In genomic region chr17:80008383-80008840, GRCh38 we compare ENCODE assay signal across 8 cellular contexts. TPM values are rescaled to one million over a fixed set of nuclear protein-coding genes. Genes with fewer than 3 reads are reported as not detected.
DNase-seq lines count a peak whose midpoint lies in the region; ATAC-seq, FAIRE-seq and TF ChIP-seq lines count a peak whose summit lies in the region.

No MANE protein-coding gene starts in this region.

- TF ChIP-seq CTCF in endodermal cell (conservative IDR thresholded peaks at IDR 0.05), result peak; percentile 96

- no peak overlapping the region for H3K4me3 Mint-ChIP-seq in CD8-positive, alpha-beta memory T cell
- H3K4me3 Mint-ChIP-seq in activated CD8-positive, alpha-beta memory T cell treated with anti-CD3 and anti-CD28 coated beads, Interleukin-2, amount 10 ng/mL, durations not matched to agents 7 days and 5 days, result no peak overlapping the region
- H3K4me3 Mint-ChIP-seq in endodermal cell, result no peak overlapping the region

- H3K9ac ChIP-seq in NT2/D1 (ENCODE audit: insufficient read length, low read depth), result no peak overlapping the region
- H3K9ac ChIP-seq in endodermal cell (ENCODE audit: extremely low read depth, low read length, poor library complexity, severe bottlenecking), result no peak overlapping the region

- POLR2A ChIA-PET in CD8-positive, alpha-beta memory T cell (lab: Charles Lee), result interaction anchor here (0.7 kb wide), 1 partner anchor 63 kb away, joined by 6 read pairs; no protein-coding TSS in a partner anchor

- H3K4me3 ChIP-seq in CD8-positive, alpha-beta memory T cell (ENCODE audit: low read length), result no peak overlapping the region
- H3K4me3 ChIP-seq in NT2/D1 (ENCODE audit: insufficient read length, low read depth) (no peak overlapping the region), endodermal cell (ENCODE audit: low read length) (no peak overlapping the region)

- no peak for FAIRE-seq in HTR-8/SVneo (lab: Jason Lieb, UNC)

- H3K9me3 ChIP-seq in CD8-positive, alpha-beta memory T cell (ENCODE audit: low read length), result no peaks in the 10 kb centered on the region
- no peaks in the 10 kb centered on the region for H3K9me3 ChIP-seq in NT2/D1 (ENCODE audit: insufficient read depth, low read length)
- H3K9me3 ChIP-seq in endodermal cell (ENCODE audit: control insufficient read depth, low read length), result no peaks in the 10 kb centered on the region

- ATAC-seq in activated CD8-positive, alpha-beta memory T cell treated with anti-CD3 and anti-CD28 coated beads, Interleukin-2, amount 10 ng/mL, durations not matched to agents 7 days and 5 days, result peak; percentile 86
- no peak for ATAC-seq in HG03469 (IDR thresholded peaks at IDR 0.05; ENCODE audit: unreplicated experiment)

- no peak overlapping the region for H3K27ac Mint-ChIP-seq in CD8-positive, alpha-beta memory T cell
- H3K27ac Mint-ChIP-seq in activated CD8-positive, alpha-beta memory T cell treated with anti-CD3 and anti-CD28 coated beads, Interleukin-2, amount 10 ng/mL, durations not matched to agents 7 days and 5 days, result no peak overlapping the region
- H3K27ac Mint-ChIP-seq in endodermal cell, result peak overlapping the region; percentile 52

- 29 to 46% methylated on average over 9 to 17 of the region's 17 CpGs for WGBS in endodermal cell (ENCODE audit: insufficient coverage in 1 of 2, insufficient read length in 1 of 2), 2 experiments

- H3K9me3 Mint-ChIP-seq in CD8-positive, alpha-beta memory T cell, result no peaks in the 10 kb centered on the region
- H3K9me3 Mint-ChIP-seq in activated CD8-positive, alpha-beta memory T cell treated with anti-CD3 and anti-CD28 coated beads, Interleukin-2, amount 10 ng/mL, durations not matched to agents 7 days and 5 days (ENCODE audit: low read depth), result no peaks in the 10 kb centered on the region
- no peaks in the 10 kb centered on the region for H3K9me3 Mint-ChIP-seq in endodermal cell

- H3K27me3 Mint-ChIP-seq in CD8-positive, alpha-beta memory T cell, result peaks cover 0 to 3% of the 10 kb centered on the region in 2 donors
- H3K27me3 Mint-ChIP-seq in activated CD8-positive, alpha-beta memory T cell treated with anti-CD3 and anti-CD28 coated beads, Interleukin-2, amount 10 ng/mL, durations not matched to agents 7 days and 5 days, result no peaks in the 10 kb centered on the region
- no peaks in the 10 kb centered on the region for H3K27me3 Mint-ChIP-seq in endodermal cell (ENCODE audit: insufficient read depth)

- no peak overlapping the region for H3K27ac ChIP-seq in CD8-positive, alpha-beta memory T cell (ENCODE audit: low read depth, low read length)
- no peak overlapping the region for H3K27ac ChIP-seq in endodermal cell (ENCODE audit: low read depth, low read length)

- peaks cover 9% of the 10 kb centered on the region for H3K4me1 ChIP-seq in CD8-positive, alpha-beta memory T cell (ENCODE audit: insufficient read depth, low read length)
- H3K4me1 ChIP-seq in NT2/D1 (ENCODE audit: insufficient read depth, insufficient read length), result peaks cover 27% of the 10 kb centered on the region
- no peaks in the 10 kb centered on the region for H3K4me1 ChIP-seq in endodermal cell (ENCODE audit: control insufficient read depth, insufficient read depth, low read length)

- H3K4me1 Mint-ChIP-seq in CD8-positive, alpha-beta memory T cell, result peaks cover 5 to 12% (median 8%) of the 10 kb centered on the region in 3 donors
- peaks cover 1% of the 10 kb centered on the region for H3K4me1 Mint-ChIP-seq in activated CD8-positive, alpha-beta memory T cell treated with anti-CD3 and anti-CD28 coated beads, Interleukin-2, amount 10 ng/mL, durations not matched to agents 7 days and 5 days
- peaks cover 12% of the 10 kb centered on the region for H3K4me1 Mint-ChIP-seq in endodermal cell

- peak; percentile 54 to 75 (median 63) for DNase-seq in CD8-positive, alpha-beta memory T cell
- peak; percentile 84 for DNase-seq in HTR-8/SVneo (ENCODE audit: insufficient read length, low spot score)
- DNase-seq in NT2/D1 (ENCODE audit: low read depth, low spot score), result peak; percentile 47
- peak; percentile 83 for DNase-seq in activated CD8-positive, alpha-beta memory T cell treated with anti-CD3 and anti-CD28 coated beads, Interleukin-2, amount 10 ng/mL, durations not matched to agents 7 days and 5 days
- DNase-seq in endodermal cell, result peak; percentile 98
- peak; percentile 73 for DNase-seq in myocyte (ENCODE audit: low read depth)
- DNase-seq in stimulated activated CD8-positive, alpha-beta memory T cell treated with anti-CD3 and anti-CD28 coated beads, Interleukin-7, amount 100 ng/mL, for 48 hours (ENCODE audit: extremely low read depth in 1 of 2, low read depth in 1 of 2), result peak; percentile 56 to 75

- H3K36me3 ChIP-seq in CD8-positive, alpha-beta memory T cell (ENCODE audit: insufficient read depth, low read length), result no peaks in the 10 kb centered on the region
- H3K36me3 ChIP-seq in NT2/D1 (ENCODE audit: insufficient read depth, insufficient read length, low read length) (peaks cover 73% of the 10 kb centered on the region), endodermal cell (ENCODE audit: control insufficient read depth, insufficient read depth, low read length) (peaks cover 15% of the 10 kb centered on the region)

- CTCF ChIA-PET in CD8-positive, alpha-beta memory T cell (lab: Charles Lee), result interaction anchor here (0.9 to 2.7 kb wide), 15 partner anchors 8 to 222 kb away, joined by 3 to 23 read pairs (median 5); partner anchors contain the start of gene GAA
- CTCF ChIA-PET in activated CD8-positive, alpha-beta memory T cell treated with anti-CD3 and anti-CD28 coated beads, Interleukin-2, amount 10 ng/mL, durations not matched to agents 7 days and 5 days (lab: Charles Lee), result interaction anchor here (0.8 to 4.7 kb wide), 30 partner anchors 8 to 406 kb away, joined by 3 to 46 read pairs (median 4); partner anchors contain the start of genes CBX4 and GAA

- no peaks in the 10 kb centered on the region for H3K27me3 ChIP-seq in CD8-positive, alpha-beta memory T cell (ENCODE audit: insufficient read depth, low read length, poor library complexity, severe bottlenecking)
- H3K27me3 ChIP-seq in NT2/D1 (ENCODE audit: insufficient read depth, insufficient read length) (no peaks in the 10 kb centered on the region), endodermal cell (ENCODE audit: control insufficient read depth, insufficient read depth, low read length, poor library complexity, severe bottlenecking) (no peaks in the 10 kb centered on the region)

- H3K36me3 Mint-ChIP-seq in CD8-positive, alpha-beta memory T cell, result peaks cover 0 to 1% (median 0%) of the 10 kb centered on the region in 3 donors
- H3K36me3 Mint-ChIP-seq in activated CD8-positive, alpha-beta memory T cell treated with anti-CD3 and anti-CD28 coated beads, Interleukin-2, amount 10 ng/mL, durations not matched to agents 7 days and 5 days, result no peaks in the 10 kb centered on the region
- peaks cover 20% of the 10 kb centered on the region for H3K36me3 Mint-ChIP-seq in endodermal cell (ENCODE audit: low read depth)

RNA-seq across cellular contexts. Expression of gene TBC1D16, which starts 27.3 kb away (rescaled TPM):
- 1 to 10 TPM; 3.5 to 4.3 TPM for total RNA-seq in CD8-positive, alpha-beta memory T cell
- 0.33 TPM for polyA plus RNA-seq in CD8-positive, alpha-beta memory T cell
- total RNA-seq in activated CD8-positive, alpha-beta memory T cell treated with anti-CD3 and anti-CD28 coated beads, Interleukin-2, amount 10 ng/mL, durations not matched to agents 7 days and 5 days, result 1 to 10 TPM; 1.2 to 2.8 TPM
- 100 to 1,000 TPM in 1 of 2 donors, 10 to 100 TPM in 1; 88.2 to 116 TPM for total RNA-seq in endodermal cell
- 56.3 TPM for polyA plus RNA-seq in endodermal cell (2013, experiment 1 of 2)
- polyA plus RNA-seq in endodermal cell (2013, experiment 2 of 2), result 53.8 TPM
- 33.4 and 35.5 TPM in 2 replicates for total RNA-seq in myocyte
- 28.6 TPM for polyA plus RNA-seq in myocyte (2012)

RNA-seq across cellular contexts. Expression of gene CCDC40, which starts 28.0 kb away (rescaled TPM):
- total RNA-seq in CD8-positive, alpha-beta memory T cell, result 1 to 10 TPM; 3.6 to 4.3 TPM
- polyA plus RNA-seq in CD8-positive, alpha-beta memory T cell, result not detected
- total RNA-seq in activated CD8-positive, alpha-beta memory T cell treated with anti-CD3 and anti-CD28 coated beads, Interleukin-2, amount 10 ng/mL, durations not matched to agents 7 days and 5 days, result under 1 TPM; 0.20 to 0.84 TPM
- total RNA-seq in endodermal cell (10 to 100 TPM; 21.7 to 38.9 TPM), myocyte (3.2 and 5.6 TPM in 2 replicates)
- 16.3 TPM for polyA plus RNA-seq in endodermal cell (2013, experiment 1 of 2)
- polyA plus RNA-seq in endodermal cell (2013, experiment 2 of 2), result 14.2 TPM
- polyA plus RNA-seq in myocyte (2012), result 7.0 TPM

Comparison
In these comparisons a context has a peak if more than half of its experiments do, and no peak if none do; other contexts are left out.
1. DNase-seq: peak in every context shown above with its lines; median percentile 98 in endodermal cell; 84 in HTR-8/SVneo; 83 in activated CD8-positive, alpha-beta memory T cell treated with anti-CD3 and anti-CD28 coated beads, Interleukin-2, amount 10 ng/mL, durations not matched to agents 7 days and 5 days; 73 in myocyte; 66 in stimulated activated CD8-positive, alpha-beta memory T cell treated with anti-CD3 and anti-CD28 coated beads, Interleukin-7, amount 100 ng/mL, for 48 hours; 63 in CD8-positive, alpha-beta memory T cell; 47 in NT2/D1.